In genomic region chr1:238624786-238625185, GRCh38 we compare ENCODE assay signal across 17 cellular contexts.
DNase-seq lines count a peak whose midpoint lies in the region; ATAC-seq and TF ChIP-seq lines count a peak whose summit lies in the region.
"Had no signal": no experiment of that assay in that cellular context is flagged by ENCODE, and none has a peak within 500 bp of the region (broad histone marks: within the 10 kb centered on the region; RNA-seq: fewer than 3 reads in every experiment).

No MANE protein-coding gene starts in this region.

- WGBS in hepatocyte (ENCODE audit: low lambda C conversion rate, missing lambda C conversion rate) = 81% methylated on average over 4 of the region's 4 CpGs
- WGBS in thyroid gland, 2 donors = 30 to 43% methylated on average over 4 of the region's 4 CpGs

- TF ChIP-seq POLR2A in thyroid gland (IDR thresholded peaks at IDR 0.05) = no peak

- H3K9me3 ChIP-seq in BE2C (no peaks in the 10 kb centered on the region), hepatocyte (ENCODE audit: low read depth) (no peaks in the 10 kb centered on the region), thyroid gland (no peaks in the 10 kb centered on the region)

- TF ChIP-seq CTCF in BE2C (IDR thresholded peaks at IDR 0.05; ENCODE audit: low read depth, low read length) (no peak), foreskin keratinocyte (conservative IDR thresholded peaks at IDR 0.05) (no peak), hepatocyte (IDR thresholded peaks at IDR 0.05; ENCODE audit: poor library complexity) (no peak), thyroid gland (IDR thresholded peaks at IDR 0.05) (no peak)

- ATAC-seq in foreskin keratinocyte (peak; percentile 33), GM19455 (IDR thresholded peaks at IDR 0.05; ENCODE audit: unreplicated experiment) (no peak)
- ATAC-seq: GM12878, HCT116, T-helper 17 cell had no signal

- H3K4me3 ChIP-seq in BE2C (ENCODE audit: low read depth, low read length) (no peak overlapping the region), hepatocyte (no peak overlapping the region), thyroid gland (replicated peaks in 1 of 3) (no peak overlapping the region)
- H3K4me3 ChIP-seq: GM12878, PC-9 had no signal

- intact Hi-C loops in thyroid gland (cut with DNase I) = no loop called here

- H3K27ac ChIP-seq in foreskin keratinocyte (no peak overlapping the region), hepatocyte (no peak overlapping the region), thyroid gland (no peak overlapping the region)
- H3K27ac ChIP-seq: PC-9 had no signal

- no peak overlapping the region for H2AFZ ChIP-seq in hepatocyte
- H2AFZ ChIP-seq: PC-9 had no signal

- H3K9me2 ChIP-seq in hepatocyte (replicated peaks; ENCODE audit: insufficient read depth) = no peaks in the 10 kb centered on the region

- no peaks in the 10 kb centered on the region; the same call in 1 of the 2 replicates for H3K4me1 ChIP-seq in BE2C
- peaks cover 7% of the 10 kb centered on the region for H3K4me1 ChIP-seq in foreskin keratinocyte
- H3K4me1 ChIP-seq in hepatocyte (ENCODE audit: insufficient read depth) = no peaks in the 10 kb centered on the region
- H3K4me1 ChIP-seq in thyroid gland = no peaks in the 10 kb centered on the region

- H3K36me3 ChIP-seq in BE2C (no peaks in the 10 kb centered on the region), hepatocyte (replicated peaks; ENCODE audit: insufficient read depth, low read depth) (no peaks in the 10 kb centered on the region), thyroid gland (no peaks in the 10 kb centered on the region)

- H4K20me1 ChIP-seq in hepatocyte (ENCODE audit: insufficient read depth, poor library complexity, severe bottlenecking) = no peaks in the 10 kb centered on the region

- H3K27me3 ChIP-seq in BE2C (no peaks in the 10 kb centered on the region), foreskin keratinocyte (no peaks in the 10 kb centered on the region), hepatocyte (no peaks in the 10 kb centered on the region), thyroid gland (no peaks in the 10 kb centered on the region)

- H3K79me2 ChIP-seq in hepatocyte = no peaks in the 10 kb centered on the region

- DNase-seq in BE2C = peak; percentile 12
- peak; percentile 82 for DNase-seq in DMS53 (lab: John Stamatoyannopoulos, UW)
- peak; percentile 7 for DNase-seq in NCI-H446 treated with DMSO at 0.1 percent for 48 hours (lab: John Stamatoyannopoulos, UW)
- peak in 1 of 2 donors; percentile 19 for DNase-seq in foreskin keratinocyte
- DNase-seq in activated CD4-positive, CD25-positive, alpha-beta regulatory T cell (lab: John Stamatoyannopoulos, UW) = no peak
- no peak for DNase-seq in hepatocyte (ENCODE audit: low spot score)
- no peak for DNase-seq in thyroid gland
- DNase-seq: DMS 273 treated with DMSO at 0.1 percent for 48 hours, NCI-H1048, NCI-H2029, NCI-H524 treated with DMSO at 0.1 percent for 48 hours, PC-9, Right ventricle myocardium superior, T-helper 17 cell had no signal

- H3K4me2 ChIP-seq in hepatocyte = no peak overlapping the region
- H3K4me2 ChIP-seq: PC-9 had no signal

Comparison
In these comparisons a context has a peak if more than half of its experiments do, and no peak if none do; other contexts are left out.
1. DNase-seq: peak in BE2C (single experiment), DMS53 (single experiment) and NCI-H446 treated with DMSO at 0.1 percent for 48 hours (single experiment); none in activated CD4-positive, CD25-positive, alpha-beta regulatory T cell (0 of 4), hepatocyte (single experiment) and thyroid gland (0 of 2).